ENCODE assay signal across 8 cellular contexts in genomic region chr2:188524519-188525113, GRCh38.
A peak's percentile ranks its signal among the peaks of the same experiment; 100 is the strongest.
DNase-seq lines count a peak whose midpoint lies in the region; ATAC-seq, FAIRE-seq and TF ChIP-seq lines count a peak whose summit lies in the region.

No MANE protein-coding gene starts in this region.

- no peaks in the 10 kb centered on the region for H3K36me3 ChIP-seq in small intestine (ENCODE audit: control insufficient read depth in 2 of 2, insufficient read depth in 2 of 2, low read length in 2 of 2)

- H3K27me3 Mint-ChIP-seq in activated CD8-positive, alpha-beta T cell treated with anti-CD3 and anti-CD28 coated beads for 36 hours: no peaks in the 10 kb centered on the region

- ATAC-seq in HG02763 (IDR thresholded peaks at IDR 0.05; ENCODE audit: unreplicated experiment) (peak; percentile 67), left cardiac atrium (peak in 1 of 2 donors; percentile 44)
- ATAC-seq in activated CD8-positive, alpha-beta T cell treated with anti-CD3 and anti-CD28 coated beads for 36 hours: peak; percentile 53

- no peaks in the 10 kb centered on the region for H3K9me3 ChIP-seq in small intestine (ENCODE audit: control insufficient read depth, low read depth)

- no peaks in the 10 kb centered on the region for H3K9me3 Mint-ChIP-seq in activated CD8-positive, alpha-beta T cell treated with anti-CD3 and anti-CD28 coated beads for 36 hours

- H3K36me3 Mint-ChIP-seq in activated CD8-positive, alpha-beta T cell treated with anti-CD3 and anti-CD28 coated beads for 36 hours (ENCODE audit: low read depth): no peaks in the 10 kb centered on the region

- intact Hi-C loops in activated CD8-positive, alpha-beta T cell treated with anti-CD3 and anti-CD28 coated beads for 36 hours (cut with micrococcal nuclease): no loop called here
- intact Hi-C loops in left cardiac atrium (cut with DNase I): loop anchor here (5.0 kb wide), 2 partner anchors 448 to 888 kb away; partner anchors contain the start of gene COL3A1 (in 1 of the 2)

- no peak overlapping the region for H3K4me3 ChIP-seq in GM12865 (ENCODE audit: low read depth, low read length)
- H3K4me3 ChIP-seq in small intestine (ENCODE audit: low read depth in 1 of 2, low read length in 2 of 2): no peak overlapping the region

- CTCF ChIA-PET in activated CD8-positive, alpha-beta T cell treated with anti-CD3 and anti-CD28 coated beads for 36 hours (lab: Charles Lee): interaction anchor here (0.8 to 1.9 kb wide), 14 partner anchors 8 to 942 kb away, joined by 3 to 8 read pairs (median 3); no protein-coding TSS in a partner anchor

- FAIRE-seq in small intestine (lab: Jason Lieb, UNC) (peak; percentile 93), GM19239 (lab: Jason Lieb, UNC) (no peak)

- POLR2A ChIA-PET in activated CD8-positive, alpha-beta T cell treated with anti-CD3 and anti-CD28 coated beads for 36 hours (lab: Charles Lee): interaction anchor here (0.7 kb wide), 1 partner anchor 1136 kb away, joined by 3 read pairs; the partner anchor contains the start of gene ASNSD1

- DNase-seq in AG20443 (ENCODE audit: low spot score) (peak; percentile 44), GM12865 (ENCODE audit: low read depth) (peak; percentile 43), NCI-H146 (lab: John Stamatoyannopoulos, UW) (peak; percentile 56), left cardiac atrium (peak; percentile 19), small intestine (peak; percentile 49), GM19239 (ENCODE audit: insufficient read length, low spot score) (no peak)
- DNase-seq in activated CD8-positive, alpha-beta T cell treated with anti-CD3 and anti-CD28 coated beads for 36 hours: peak; percentile 38

- peak; percentile 50 for TF ChIP-seq CTCF in GM12865 (IDR thresholded peaks at IDR 0.05; ENCODE audit: insufficient read depth, low read depth, low read length, missing control alignments)
- peak; percentile 66 for TF ChIP-seq CTCF in activated CD8-positive, alpha-beta T cell treated with anti-CD3 and anti-CD28 coated beads for 36 hours (IDR thresholded peaks at IDR 0.05)

- no peaks in the 10 kb centered on the region for H3K4me1 Mint-ChIP-seq in activated CD8-positive, alpha-beta T cell treated with anti-CD3 and anti-CD28 coated beads for 36 hours (ENCODE audit: low read depth)

- no peak overlapping the region for H3K27ac Mint-ChIP-seq in activated CD8-positive, alpha-beta T cell treated with anti-CD3 and anti-CD28 coated beads for 36 hours

- no peaks in the 10 kb centered on the region for H3K27me3 ChIP-seq in small intestine (ENCODE audit: control insufficient read depth in 2 of 2, insufficient read depth in 2 of 2, low read length in 2 of 2)

- no peak overlapping the region for H3K4me3 Mint-ChIP-seq in activated CD8-positive, alpha-beta T cell treated with anti-CD3 and anti-CD28 coated beads for 36 hours

- H3K27ac ChIP-seq in small intestine (ENCODE audit: low read depth in 1 of 2, low read length in 1 of 2): no peak overlapping the region

- 3 to 5% (median 4%) methylated on average over 2 of the region's 2 CpGs for WGBS in small intestine, 3 donors

- no peaks in the 10 kb centered on the region for H3K4me1 ChIP-seq in small intestine (ENCODE audit: control insufficient read depth in 2 of 2, insufficient read depth in 1 of 2, low read depth in 1 of 2, low read length in 1 of 2)
